In genomic region chr3:195556390-195556789, GRCh38 we compare ENCODE assay signal across 9 cellular contexts. TPM values are rescaled to one million over a fixed set of nuclear protein-coding genes. Genes with fewer than 3 reads are reported as not detected.
A peak's percentile ranks its signal among the peaks of the same experiment; 100 is the strongest.
DNase-seq lines count a peak whose midpoint lies in the region; ATAC-seq, FAIRE-seq and TF ChIP-seq lines count a peak whose summit lies in the region.
"Had no signal": no experiment of that assay in that cellular context is flagged by ENCODE, and none has a peak within 500 bp of the region (broad histone marks: within the 10 kb centered on the region; RNA-seq: fewer than 3 reads in every experiment).

No MANE protein-coding gene starts in this region.

- peak; percentile 47 for TF ChIP-seq CTCF in BJ (IDR thresholded peaks at IDR 0.05; ENCODE audit: insufficient read depth, low read depth, low read length)
- TF ChIP-seq CTCF in GM13977 (IDR thresholded peaks at IDR 0.05; ENCODE audit: extremely low read depth, insufficient read depth, missing control alignments) = peak; percentile 46
- TF ChIP-seq CTCF in keratinocyte (optimal IDR thresholded peaks at IDR 0.05 in 1 of 3, IDR thresholded peaks at IDR 0.05 in 1 of 3, conservative IDR thresholded peaks at IDR 0.05 in 1 of 3; ENCODE audit: extremely low read depth in 1 of 3, insufficient read depth in 2 of 3, low read length in 3 of 3) = peak; percentile 46 to 66 (median 48)

- dilution Hi-C loops in keratinocyte (cut with MboI; ENCODE audit: extremely low pct_ligation_motif_present, low sequenced_read_pairs) = no loop called here

- peaks cover 57% of the 10 kb centered on the region for H3K4me1 Mint-ChIP-seq in activated CD4-positive, alpha-beta T cell treated with anti-CD3 and anti-CD28 coated beads, Interleukin-2, amount 10 ng/mL, durations not matched to agents 7 days and 5 days

- H3K27ac ChIP-seq in keratinocyte (ENCODE audit: control insufficient read depth, insufficient read depth, low read length) = no peak overlapping the region

- H3K4me2 ChIP-seq in keratinocyte (ENCODE audit: control insufficient read depth, extremely low read depth, insufficient read depth, low read depth, low read length) = no peak overlapping the region

- H3K9me3 ChIP-seq in keratinocyte (ENCODE audit: control insufficient read depth, low read depth, low read length) = no peaks in the 10 kb centered on the region

- peaks cover 5% of the 10 kb centered on the region for H3K36me3 Mint-ChIP-seq in activated CD4-positive, alpha-beta T cell treated with anti-CD3 and anti-CD28 coated beads, Interleukin-2, amount 10 ng/mL, durations not matched to agents 7 days and 5 days (ENCODE audit: low read depth)
- H3K36me3 Mint-ChIP-seq: brain had no signal

- CTCF ChIA-PET in BJ (lab: Yijun Ruan, JAX) = interaction anchor here (1.1 to 1.4 kb wide), 2 partner anchors 9 to 53 kb away, joined by 3 read pairs; no protein-coding TSS in a partner anchor
- CTCF ChIA-PET in activated CD4-positive, alpha-beta T cell treated with anti-CD3 and anti-CD28 coated beads, Interleukin-2, amount 10 ng/mL, durations not matched to agents 7 days and 5 days (lab: Charles Lee) = interaction anchor here (0.7 to 1.7 kb wide), 7 partner anchors 10 to 296 kb away, joined by 3 to 6 read pairs (median 4); partner anchors contain the start of genes APOD and XXYLT1

- no peaks in the 10 kb centered on the region for H3K27me3 Mint-ChIP-seq in activated CD4-positive, alpha-beta T cell treated with anti-CD3 and anti-CD28 coated beads, Interleukin-2, amount 10 ng/mL, durations not matched to agents 7 days and 5 days

- no peaks in the 10 kb centered on the region for H3K9me1 ChIP-seq in keratinocyte (ENCODE audit: control insufficient read depth, extremely low read depth, insufficient read depth, low read length)

- POLR2A ChIA-PET in BJ (lab: Charles Lee) = no interaction called here
- POLR2A ChIA-PET in activated CD4-positive, alpha-beta T cell treated with anti-CD3 and anti-CD28 coated beads, Interleukin-2, amount 10 ng/mL, durations not matched to agents 7 days and 5 days (lab: Charles Lee) = no interaction called here

- no peaks in the 10 kb centered on the region for H3K9me3 Mint-ChIP-seq in activated CD4-positive, alpha-beta T cell treated with anti-CD3 and anti-CD28 coated beads, Interleukin-2, amount 10 ng/mL, durations not matched to agents 7 days and 5 days

- H3K27ac Mint-ChIP-seq in activated CD4-positive, alpha-beta T cell treated with anti-CD3 and anti-CD28 coated beads, Interleukin-2, amount 10 ng/mL, durations not matched to agents 7 days and 5 days = peak overlapping the region; percentile 13

- H3K36me3 ChIP-seq in BJ (ENCODE audit: control insufficient read depth, insufficient read depth, low read length) = no peaks in the 10 kb centered on the region
- H3K36me3 ChIP-seq in keratinocyte (ENCODE audit: control insufficient read depth in 2 of 2, extremely low read depth in 1 of 2, insufficient read depth in 2 of 2, low read length in 2 of 2) = no peaks in the 10 kb centered on the region

- H3K9ac ChIP-seq in keratinocyte (ENCODE audit: control insufficient read depth, extremely low read depth, insufficient read depth, low read length) = no peak overlapping the region

- no peaks in the 10 kb centered on the region for H3K79me2 ChIP-seq in keratinocyte (ENCODE audit: control insufficient read depth, insufficient read depth, low read length)

- no peak for FAIRE-seq in keratinocyte (lab: Jason Lieb, UNC)

- no peak for ATAC-seq in HG03139 (IDR thresholded peaks at IDR 0.05; ENCODE audit: unreplicated experiment)
- no peak for ATAC-seq in HG02588 (IDR thresholded peaks at IDR 0.05; ENCODE audit: unreplicated experiment)
- ATAC-seq in GM18861 (IDR thresholded peaks at IDR 0.05; ENCODE audit: unreplicated experiment) = no peak
- no peak for ATAC-seq in GM21723 (IDR thresholded peaks at IDR 0.05; ENCODE audit: unreplicated experiment)

- no peak overlapping the region for H3K4me3 Mint-ChIP-seq in activated CD4-positive, alpha-beta T cell treated with anti-CD3 and anti-CD28 coated beads, Interleukin-2, amount 10 ng/mL, durations not matched to agents 7 days and 5 days
- H3K4me3 Mint-ChIP-seq: brain had no signal

- no peak for DNase-seq in BJ (ENCODE audit: low read depth)
- DNase-seq in GM13977 (ENCODE audit: low spot score) = no peak
- peak; percentile 32 for DNase-seq in activated CD4-positive, alpha-beta T cell treated with anti-CD3 and anti-CD28 coated beads, Interleukin-2, amount 10 ng/mL, durations not matched to agents 7 days and 5 days
- DNase-seq in keratinocyte (ENCODE audit: low read depth, low spot score) = no peak

- no peak overlapping the region for H3K4me3 ChIP-seq in BJ (ENCODE audit: low read depth, low read length)
- no peak overlapping the region for H3K4me3 ChIP-seq in keratinocyte (ENCODE audit: control insufficient read depth in 2 of 3, extremely low read depth in 1 of 3, insufficient read depth in 2 of 3, low read depth in 1 of 3, low read length in 3 of 3)

- H4K20me1 ChIP-seq in keratinocyte (ENCODE audit: control insufficient read depth, extremely low read depth, insufficient read depth, low read length) = no peaks in the 10 kb centered on the region

- no peaks in the 10 kb centered on the region for H3K4me1 ChIP-seq in keratinocyte (ENCODE audit: control insufficient read depth, extremely low read depth, insufficient read depth, low read length)

- in situ Hi-C loops in GM13977 (cut with MboI; ENCODE audit: low pct_unique_long_range_greater_than_20kb, low sequenced_read_pairs, unreplicated experiment) = loop anchor here (25.0 kb wide), 1 partner anchor 281 kb away; no protein-coding TSS in a partner anchor

- H3K27me3 ChIP-seq in BJ (ENCODE audit: control insufficient read depth, insufficient read depth, low read length) = peaks cover 3% of the 10 kb centered on the region; the same call in 1 of the 2 replicates
- peaks cover 4% of the 10 kb centered on the region for H3K27me3 ChIP-seq in keratinocyte (ENCODE audit: control insufficient read depth, extremely low read depth, insufficient read depth, low read length)

- no peak overlapping the region for H2AFZ ChIP-seq in keratinocyte (ENCODE audit: control insufficient read depth, low read length)

RNA-seq across cellular contexts. Expression of gene PPP1R2, which starts 13.3 kb away (rescaled TPM):
- 41.9 and 140 TPM in 2 replicates for polyA plus RNA-seq in BJ (2011; rRNA removed)
- polyA minus RNA-seq in BJ (2011; rRNA and poly(A)+ RNA removed) = 47.0 and 67.9 TPM in 2 replicates
- 10 to 100 TPM; 85.9 to 94.3 TPM for total RNA-seq in activated CD4-positive, alpha-beta T cell treated with anti-CD3 and anti-CD28 coated beads, Interleukin-2, amount 10 ng/mL, durations not matched to agents 7 days and 5 days
- polyA plus RNA-seq in keratinocyte = 14.0 to 43.2 TPM (median 39.0 TPM) in 3 replicates
- 124 TPM for polyA plus RNA-seq in keratinocyte (2011; ENCODE audit: low read depth)
- polyA plus RNA-seq in keratinocyte (2011; cell fraction: cytosol; rRNA removed) = 13.4 and 25.1 TPM in 2 replicates
- 8.7 and 11.0 TPM in 2 replicates for polyA plus RNA-seq in keratinocyte (2011; cell fraction: nucleus; rRNA removed)
- 22.4 and 25.8 TPM in 2 replicates for polyA plus RNA-seq in keratinocyte (2012; ENCODE audit: low replicate concordance)
- polyA minus RNA-seq in keratinocyte = 17.5 to 43.7 TPM (median 21.7 TPM) in 3 replicates
- polyA minus RNA-seq in keratinocyte (2011; cell fraction: cytosol; rRNA and poly(A)+ RNA removed) = 55.6 TPM
- polyA minus RNA-seq in keratinocyte (2011; cell fraction: nucleus; rRNA and poly(A)+ RNA removed) = 15.4 and 28.0 TPM in 2 replicates

RNA-seq across cellular contexts. Expression of gene APOD, which starts 27.4 kb away (rescaled TPM):
- 8.3 and 15.0 TPM in 2 replicates for polyA plus RNA-seq in BJ (2011; rRNA removed)
- 4.8 and 8.6 TPM in 2 replicates for polyA minus RNA-seq in BJ (2011; rRNA and poly(A)+ RNA removed)
- total RNA-seq in activated CD4-positive, alpha-beta T cell treated with anti-CD3 and anti-CD28 coated beads, Interleukin-2, amount 10 ng/mL, durations not matched to agents 7 days and 5 days = not detected
- not detected in 3 replicates for polyA plus RNA-seq in keratinocyte
- polyA plus RNA-seq in keratinocyte (2011; ENCODE audit: low read depth) = 2.9 TPM
- polyA plus RNA-seq in keratinocyte (2011; cell fraction: cytosol; rRNA removed) = 0.06 and 0.11 TPM in 2 replicates
- not detected in 2 replicates for polyA plus RNA-seq in keratinocyte (2011; cell fraction: nucleus; rRNA removed)
- 1.4 TPM in 1 of 2 replicates, not detected in the other for polyA plus RNA-seq in keratinocyte (2012; ENCODE audit: low replicate concordance)
- polyA minus RNA-seq in keratinocyte = not detected in 3 replicates
- polyA minus RNA-seq in keratinocyte (2011; cell fraction: cytosol; rRNA and poly(A)+ RNA removed) = not detected
- not detected in 2 replicates for polyA minus RNA-seq in keratinocyte (2011; cell fraction: nucleus; rRNA and poly(A)+ RNA removed)
